9 cellular contexts compared by ENCODE assay signal in genomic region chr9:130938652-130939404, GRCh38. TPM values are rescaled to one million over a fixed set of nuclear protein-coding genes. Genes with fewer than 3 reads are reported as not detected.
A peak's percentile ranks its signal among the peaks of the same experiment; 100 is the strongest.
DNase-seq lines count a peak whose midpoint lies in the region; ATAC-seq and TF ChIP-seq lines count a peak whose summit lies in the region.
"Had no signal": no experiment of that assay in that cellular context is flagged by ENCODE, and none has a peak within 500 bp of the region (broad histone marks: within the 10 kb centered on the region; RNA-seq: fewer than 3 reads in every experiment).

Gene FIBCD1 (minus strand): TSS chr9:130939247. CDS start chr9:130938607, 640 bp downstream.

- 0% methylated on average over 98 of the region's 98 CpGs for WGBS in ectodermal cell, 2 experiments
- 1% methylated on average over 41 to 94 of the region's 98 CpGs for WGBS in body of pancreas, 2 donors

- TF ChIP-seq POLR2A in body of pancreas (IDR thresholded peaks at IDR 0.05) = no peak

- H3K9me3 ChIP-seq in ectodermal cell (ENCODE audit: control insufficient read depth, low read length) (no peaks in the 10 kb centered on the region), body of pancreas (no peaks in the 10 kb centered on the region)

- H3K4me1 ChIP-seq in ectodermal cell (ENCODE audit: control insufficient read depth, insufficient read depth, low read length) (peaks cover 19% of the 10 kb centered on the region), body of pancreas (peaks cover 29% of the 10 kb centered on the region)

- H3K4me1 Mint-ChIP-seq in nephron = peaks cover 16% of the 10 kb centered on the region

- TF ChIP-seq CTCF in GM12875 (IDR thresholded peaks at IDR 0.05; ENCODE audit: borderline replicate concordance, insufficient read depth, low read depth, low read length) = peak; percentile 64
- peak in 2 of 3 experiments; percentile 16 to 24 for TF ChIP-seq CTCF in nephron (IDR thresholded peaks at IDR 0.05; ENCODE audit: unreplicated experiment in 3 of 3)
- no peak for TF ChIP-seq CTCF in body of pancreas (IDR thresholded peaks at IDR 0.05)

- H3K4me3 ChIP-seq in GM12875 (ENCODE audit: low read depth, low read length) (peak within 1 kb of the TSS; percentile 51), ectodermal cell (ENCODE audit: insufficient read depth, low read depth, low read length) (peak within 1 kb of the TSS; percentile 50), body of pancreas (peak within 1 kb of the TSS in 1 of 2 donors; percentile 14)

- intact Hi-C loops in body of pancreas (cut with DNase I) = loop anchor here (10.0 kb wide), 1 partner anchor 174 kb away; no protein-coding TSS in a partner anchor

- H3K27ac ChIP-seq in ectodermal cell (ENCODE audit: insufficient read depth, low read depth, low read length, poor library complexity, severe bottlenecking) = no peak within 1 kb of the TSS
- no peak within 1 kb of the TSS for H3K27ac ChIP-seq in body of pancreas

- no peaks in the 10 kb centered on the region for H3K36me3 Mint-ChIP-seq in nephron (ENCODE audit: low read depth)

- no peak for ATAC-seq in GM19463 (IDR thresholded peaks at IDR 0.05; ENCODE audit: unreplicated experiment)
- no peak for ATAC-seq in body of pancreas
- ATAC-seq in GM19452 (IDR thresholded peaks at IDR 0.05; ENCODE audit: unreplicated experiment) = no peak

- peak within 1 kb of the TSS; percentile 77 to 89 (median 89) for H3K4me3 Mint-ChIP-seq in nephron

- H3K27me3 Mint-ChIP-seq in nephron (ENCODE audit: low read depth) = peaks cover 90% of the 10 kb centered on the region

- H3K36me3 ChIP-seq in ectodermal cell (ENCODE audit: control insufficient read depth, insufficient read depth, low read length) (no peaks in the 10 kb centered on the region), body of pancreas (replicated peaks in 1 of 2; ENCODE audit: insufficient read depth in 1 of 2, low read depth in 2 of 2) (no peaks in the 10 kb centered on the region)

- in situ Hi-C loops in ACHN (cut with HindIII; ENCODE audit: low pct_ligation_motif_present, low pct_unique_long_range_greater_than_20kb, low sequenced_read_pairs) = no loop called here

- no peak within 1 kb of the TSS for H3K27ac Mint-ChIP-seq in nephron

- peaks cover 66% of the 10 kb centered on the region for H3K27me3 ChIP-seq in ectodermal cell (ENCODE audit: control insufficient read depth, insufficient read depth, low read length, poor library complexity, severe bottlenecking)
- H3K27me3 ChIP-seq in body of pancreas = peaks cover 0 to 56% of the 10 kb centered on the region in 2 donors

- peak; percentile 48 for DNase-seq in ACHN
- peak; percentile 83 for DNase-seq in RPMI8226
- no peak for DNase-seq in body of pancreas

- no peaks in the 10 kb centered on the region for H3K9me3 Mint-ChIP-seq in nephron

RNA-seq across cellular contexts. Expression of gene FIBCD1, which starts in this region (rescaled TPM):
- polyA plus RNA-seq in ectodermal cell (2013, experiment 1 of 4) = 3.1 TPM
- polyA plus RNA-seq in ectodermal cell (2013, experiment 2 of 4) = 4.4 TPM
- polyA plus RNA-seq in ectodermal cell (2013, experiment 3 of 4) = 3.6 TPM
- 3.3 TPM for polyA plus RNA-seq in ectodermal cell (2013, experiment 4 of 4)
- total RNA-seq in body of pancreas = under 1 TPM in 1 of 2 donors, not detected in 1; 0.78 TPM
- total RNA-seq: pulmonary artery endothelial cell had no signal

Comparison
In these comparisons a context has a peak if more than half of its experiments do, and no peak if none do; other contexts are left out.
1. DNase-seq: peak in ACHN (single experiment) and RPMI8226 (single experiment); none in body of pancreas (0 of 4).
2. CTCF ChIP-seq: peak in GM12875 (single experiment) and nephron (2 of 3); none in body of pancreas (0 of 7).